In genomic region chr10:75127481-75127880, GRCh38 we compare ENCODE assay signal across 19 cellular contexts. TPM values are rescaled to one million over a fixed set of nuclear protein-coding genes. Genes with fewer than 3 reads are reported as not detected.
DNase-seq lines count a peak whose midpoint lies in the region; ATAC-seq, FAIRE-seq and TF ChIP-seq lines count a peak whose summit lies in the region.
"Had no signal": no experiment of that assay in that cellular context is flagged by ENCODE, and none has a peak within 500 bp of the region (broad histone marks: within the 10 kb centered on the region; RNA-seq: fewer than 3 reads in every experiment).

No MANE protein-coding gene starts in this region.

- no peak for TF ChIP-seq RAD21 in SK-N-SH (IDR thresholded peaks at IDR 0.05; ENCODE audit: low read length)
- TF ChIP-seq RAD21 in HepG2 (CRISPR knock-in tag; IDR thresholded peaks at IDR 0.05), result no peak

- no peak overlapping the region for H3K9ac ChIP-seq in SK-N-SH
- no peak overlapping the region for H3K9ac ChIP-seq in HepG2 (ENCODE audit: insufficient read depth, low read depth, low read length)
- H3K9ac ChIP-seq: KMS-11 had no signal

- H3K36me3 ChIP-seq in SK-N-SH (replicated peaks in 1 of 2; ENCODE audit: control insufficient read depth in 1 of 2, insufficient read depth in 2 of 2, low read length in 1 of 2) (peaks cover 3 to 18% of the 10 kb centered on the region in 2 experiments), HepG2 (replicated peaks in 1 of 2; ENCODE audit: control insufficient read depth in 1 of 2, insufficient read depth in 2 of 2, low read length in 2 of 2) (no peaks in the 10 kb centered on the region), upper lobe of right lung (peaks cover 16% of the 10 kb centered on the region), aorta (ENCODE audit: control insufficient read depth in 1 of 2, insufficient read depth in 2 of 2, low read length in 1 of 2) (peaks cover 0 to 3% of the 10 kb centered on the region in 2 donors)

- peak; percentile 23 for FAIRE-seq in HepG2 (lab: Jason Lieb, UNC)

- H3F3A ChIP-seq in SK-N-SH (replicated peaks; ENCODE audit: insufficient read depth), result peaks cover 20% of the 10 kb centered on the region

- no peak overlapping the region for H3K4me3 ChIP-seq in SK-N-SH (ENCODE audit: low read depth in 2 of 2, low read length in 1 of 2)
- H3K4me3 ChIP-seq in cardiac fibroblast (replicated peaks in 1 of 2; ENCODE audit: low read depth in 2 of 2, low read length in 2 of 2), result no peak overlapping the region
- no peak overlapping the region for H3K4me3 ChIP-seq in HepG2 (replicated peaks in 1 of 3; ENCODE audit: insufficient read depth in 1 of 3, low read depth in 2 of 3, low read length in 3 of 3)
- H3K4me3 ChIP-seq in upper lobe of right lung, result no peak overlapping the region
- H3K4me3 ChIP-seq in aorta (ENCODE audit: low read length in 2 of 2), result no peak overlapping the region
- H3K4me3 ChIP-seq: coronary artery, spleen had no signal

- H3K4me2 ChIP-seq in SK-N-SH, result no peak overlapping the region
- no peak overlapping the region for H3K4me2 ChIP-seq in HepG2 (ENCODE audit: low read depth, low read length)
- H3K4me2 ChIP-seq: KMS-11 had no signal

- H3K9me2 ChIP-seq in SK-N-SH, result no peaks in the 10 kb centered on the region

- no TSS peak for BruUV-seq in HepG2 (replicated peaks; lab: Mats Ljungman, UMichigan)

- H3K27me3 ChIP-seq in SK-N-SH (ENCODE audit: insufficient read depth) (no peaks in the 10 kb centered on the region), HepG2 (ENCODE audit: control insufficient read depth in 1 of 2, insufficient read depth in 2 of 2, low read length in 2 of 2) (no peaks in the 10 kb centered on the region), upper lobe of right lung (no peaks in the 10 kb centered on the region), aorta (ENCODE audit: control insufficient read depth in 1 of 2, insufficient read depth in 2 of 2, low read length in 1 of 2) (no peaks in the 10 kb centered on the region)
- H3K27me3 ChIP-seq: spleen had no signal

- H3K4me1 ChIP-seq in SK-N-SH (ENCODE audit: control insufficient read depth in 1 of 2, insufficient read depth in 2 of 2, low read depth in 1 of 2, low read length in 1 of 2), result peaks cover 0 to 4% of the 10 kb centered on the region in 2 experiments; a peak in 1 of 4 replicates
- H3K4me1 ChIP-seq in HepG2 (ENCODE audit: insufficient read depth, low read length), result peaks cover 33% of the 10 kb centered on the region
- H3K4me1 ChIP-seq in upper lobe of right lung, result peaks cover 4% of the 10 kb centered on the region
- H3K4me1 ChIP-seq in aorta (ENCODE audit: control insufficient read depth in 1 of 2, insufficient read depth in 2 of 2, low read length in 2 of 2), result peaks cover 0 to 3% of the 10 kb centered on the region in 2 donors

- 65% methylated on average over 2 of the region's 2 CpGs for WGBS in SK-N-SH (ENCODE audit: low lambda C conversion rate)
- 70% methylated on average over 2 of the region's 2 CpGs for WGBS in HepG2 (ENCODE audit: low lambda C conversion rate)
- 13 to 14% methylated on average over 2 of the region's 2 CpGs for WGBS in aorta, 2 donors

- TF ChIP-seq CTCF in SK-N-SH (IDR thresholded peaks at IDR 0.05) (no peak), cardiac fibroblast (IDR thresholded peaks at IDR 0.05; ENCODE audit: low read depth, low read length) (no peak), HepG2 (CRISPR knock-in tag; IDR thresholded peaks at IDR 0.05) (no peak), upper lobe of right lung (IDR thresholded peaks at IDR 0.05) (no peak)

- intact Hi-C loops in HepG2 (cut with micrococcal nuclease; ENCODE audit: unreplicated experiment), result no loop called here
- intact Hi-C loops in upper lobe of right lung (cut with DNase I), result no loop called here
- intact Hi-C loops in aorta (cut with DNase I), result no loop called here

- H4K20me1 ChIP-seq in SK-N-SH (ENCODE audit: insufficient read depth), result peaks cover 4% of the 10 kb centered on the region; the same call in 1 of the 2 replicates
- H4K20me1 ChIP-seq in HepG2 (ENCODE audit: insufficient read depth, low read length), result 0 out of 2 replicates have a peak, but pooled peaks cover 5% of the 10 kb centered on the region

- CTCF ChIA-PET in SK-N-SH (lab: Yijun Ruan, JAX), result no interaction called here
- CTCF ChIA-PET in HepG2 (lab: Yijun Ruan, JAX; ENCODE audit: low intra/inter-chr PET ratio, low total read pairs), result no interaction called here

- TF ChIP-seq POLR2A in HepG2 (IDR thresholded peaks at IDR 0.05; ENCODE audit: insufficient read depth in 1 of 2, low read depth in 2 of 2, low read length in 2 of 2), result no peak

- H3K9me3 ChIP-seq in SK-N-SH, result no peaks in the 10 kb centered on the region
- no peaks in the 10 kb centered on the region for H3K9me3 ChIP-seq in HepG2 (ENCODE audit: low read length)
- H3K9me3 ChIP-seq in upper lobe of right lung, result no peaks in the 10 kb centered on the region
- no peaks in the 10 kb centered on the region for H3K9me3 ChIP-seq in aorta (ENCODE audit: control insufficient read depth, low read length)
- H3K9me3 ChIP-seq: spleen had no signal

- no peak for DNase-seq in SK-N-SH
- peak; percentile 39 to 56 for DNase-seq in cardiac fibroblast (ENCODE audit: low read depth in 2 of 2)
- DNase-seq in HepG2 (ENCODE audit: low spot score), result no peak
- DNase-seq in upper lobe of right lung, result no peak
- no peak for DNase-seq in aorta
- no peak for DNase-seq in H4 (ENCODE audit: low spot score)
- DNase-seq: activated effector memory CD4-positive, alpha-beta T cell treated with anti-CD3 and anti-CD28 coated beads, Interleukin-2, amount 50 U/mL, for 16 hours; anterior cingulate cortex; CD4-positive, CD25-positive, alpha-beta regulatory T cell; hypothalamus; NCI-H1105; NCI-H2171; spleen had no signal

- in situ Hi-C loops in HepG2 (cut with HindIII; ENCODE audit: extremely low pct_ligation_motif_present, low pct_unique_long_range_greater_than_20kb), result no loop called here

- ATAC-seq in SK-N-SH treated with all-trans-retinoic acid at 6 μM for 48 hours (peak; percentile 30; the same call in 1 of the 3 replicates), HepG2 (no peak), upper lobe of right lung (peak; percentile 17), HG02678 (IDR thresholded peaks at IDR 0.05; ENCODE audit: unreplicated experiment) (no peak), aorta (ENCODE audit: low FRiP score) (no peak)
- ATAC-seq: stimulated activated effector memory CD8-positive, alpha-beta T cell treated with anti-CD3 and anti-CD28 coated beads, Interleukin-12 subunit alpha, Interleukin-12 subunit beta, amount 100 ng/mL, for 72 hours had no signal

- H2AFZ ChIP-seq in SK-N-SH (ENCODE audit: low read depth) (no peak overlapping the region), HepG2 (ENCODE audit: low read length) (no peak overlapping the region)

- peaks cover 87% of the 10 kb centered on the region for H3K79me2 ChIP-seq in SK-N-SH (ENCODE audit: insufficient read depth)
- peaks cover 21% of the 10 kb centered on the region for H3K79me2 ChIP-seq in HepG2 (ENCODE audit: insufficient read depth, low read length)

- no peak for TF ChIP-seq EP300 in SK-N-SH (IDR thresholded peaks at IDR 0.05; ENCODE audit: borderline replicate concordance in 1 of 2, low read depth in 1 of 2, low read length in 1 of 2)
- no peak for TF ChIP-seq EP300 in HepG2 (IDR thresholded peaks at IDR 0.05; ENCODE audit: low read depth in 2 of 2, low read length in 2 of 2)
- no peak for TF ChIP-seq EP300 in HepG2 (CRISPR knock-in tag; IDR thresholded peaks at IDR 0.05; ENCODE audit: borderline replicate concordance)

- POLR2A ChIA-PET in SK-N-SH (lab: Yijun Ruan, JAX), result no interaction called here
- POLR2A ChIA-PET in HepG2 (lab: Yijun Ruan, JAX), result no interaction called here

- peak overlapping the region in 1 of 2 experiments; percentile 42; a peak in 1 of 4 replicates for H3K27ac ChIP-seq in SK-N-SH (ENCODE audit: low read depth in 2 of 2, low read length in 1 of 2)
- no peak overlapping the region for H3K27ac ChIP-seq in HepG2 (ENCODE audit: extremely low read length, insufficient read depth, low read length)
- H3K27ac ChIP-seq in upper lobe of right lung, result no peak overlapping the region
- no peak overlapping the region for H3K27ac ChIP-seq in aorta (ENCODE audit: low read depth in 1 of 2, low read length in 2 of 2)
- H3K27ac ChIP-seq: HL-60, KMS-11 had no signal

TF ChIP-seq in SK-N-SH treated with all-trans-retinoic acid at 6 μM for 48 hours, 23 proteins besides CTCF, POLR2A, EP300 and RAD21 (continues in another document):
- no peak for TF ChIP-seq BACH2 (CRISPR knock-in tag; IDR thresholded peaks at IDR 0.05; ENCODE audit: borderline replicate concordance)

TF ChIP-seq in SK-N-SH, 30 proteins besides CTCF, POLR2A, EP300 and RAD21 (continues in another document):
- TF ChIP-seq JUND (IDR thresholded peaks at IDR 0.05), result no peak

RNA-seq across cellular contexts. Expression of gene SAMD8, which starts 16.0 kb away (rescaled TPM):
- 9.7 and 14.3 TPM in 2 replicates for polyA plus RNA-seq in SK-N-SH (2012; rRNA removed)
- 13.9 and 14.6 TPM in 2 replicates for polyA plus RNA-seq in SK-N-SH (2012; cell fraction: cytosol; rRNA removed)
- polyA plus RNA-seq in SK-N-SH (2012; cell fraction: nucleus; rRNA removed), result 8.0 and 12.5 TPM in 2 replicates
- total RNA-seq in HepG2 (2016; rRNA removed; fragmentation: Illumina TruSeq; extraction: Trizol), result 10.3 and 10.4 TPM in 2 replicates
- total RNA-seq in HepG2 (2016; cell fraction: cytosol; rRNA removed; fragmentation: Illumina TruSeq; extraction: Trizol; ENCODE audit: low read depth), result 10.9 and 13.8 TPM in 2 replicates
- total RNA-seq in HepG2 (2016; cell fraction: insoluble cytoplasmic fraction; rRNA removed; fragmentation: Illumina TruSeq; extraction: Trizol), result 9.3 and 9.8 TPM in 2 replicates
- 6.0 and 7.3 TPM in 2 replicates for total RNA-seq in HepG2 (2016; cell fraction: membrane; rRNA removed; fragmentation: Illumina TruSeq; extraction: Trizol)
- 10.6 and 11.4 TPM in 2 replicates for total RNA-seq in HepG2 (2016; cell fraction: nucleus; rRNA removed; fragmentation: Illumina TruSeq; extraction: Trizol)
- polyA plus RNA-seq in HepG2 (2011; rRNA removed), result 12.2 and 13.2 TPM in 2 replicates
- polyA plus RNA-seq in HepG2 (2011; cell fraction: cytosol; rRNA removed), result 6.4 and 11.6 TPM in 2 replicates
- polyA plus RNA-seq in HepG2 (2011; cell fraction: nucleus; rRNA removed), result 4.3 and 6.7 TPM in 2 replicates
- 6.4 and 6.6 TPM in 2 replicates for polyA plus RNA-seq in HepG2 (2012)
- 1.2 and 1.6 TPM in 2 replicates for polyA plus RNA-seq in HepG2 (2016; cell fraction: cytosol; fragmentation: Illumina TruSeq; extraction: Trizol; ENCODE audit: low read depth)
- 4.8 and 6.2 TPM in 2 replicates for polyA plus RNA-seq in HepG2 (2016; cell fraction: insoluble cytoplasmic fraction; fragmentation: Illumina TruSeq; extraction: Trizol; ENCODE audit: low read depth)
- polyA plus RNA-seq in HepG2 (2016; cell fraction: membrane; fragmentation: Illumina TruSeq; extraction: Trizol; ENCODE audit: low read depth), result 2.2 and 2.8 TPM in 2 replicates
- 10.1 and 10.4 TPM in 2 replicates for polyA plus RNA-seq in HepG2 (2016; cell fraction: nucleus; fragmentation: Illumina TruSeq; extraction: Trizol; ENCODE audit: insufficient read depth, low read depth)
- polyA minus RNA-seq in HepG2 (2011; rRNA and poly(A)+ RNA removed; ENCODE audit: low replicate concordance), result 25.6 and 32.5 TPM in 2 replicates
- 14.2 and 18.8 TPM in 2 replicates for polyA minus RNA-seq in HepG2 (2011; cell fraction: cytosol; rRNA and poly(A)+ RNA removed)
- polyA minus RNA-seq in HepG2 (2011; cell fraction: nucleus; rRNA and poly(A)+ RNA removed), result 14.0 and 15.4 TPM in 2 replicates
- 23.0 TPM for total RNA-seq in upper lobe of right lung
- total RNA-seq in aorta, result 10 to 100 TPM; 33.6 to 37.5 TPM
- 10 to 100 TPM in 1 of 2 donors, 1 to 10 TPM in 1; 6.8 to 10.0 TPM for polyA plus RNA-seq in aorta
- total RNA-seq in H4 (2014; rRNA removed; shearing (Covaris generic)), result 10.9 and 11.2 TPM in 2 replicates

Comparison
In these comparisons a context has a peak if more than half of its experiments do, and no peak if none do; other contexts are left out.
1. ATAC-seq: peak in SK-N-SH treated with all-trans-retinoic acid at 6 μM for 48 hours (single experiment) and upper lobe of right lung (single experiment); none in HepG2 (single experiment), HG02678 (single experiment) and aorta (single experiment).
2. DNase-seq: peak in cardiac fibroblast (2 of 2); none in SK-N-SH (single experiment), HepG2 (single experiment), upper lobe of right lung (single experiment), aorta (0 of 2) and H4 (single experiment).